21 cellular contexts compared by ENCODE assay signal in the genomic region with DNA sequence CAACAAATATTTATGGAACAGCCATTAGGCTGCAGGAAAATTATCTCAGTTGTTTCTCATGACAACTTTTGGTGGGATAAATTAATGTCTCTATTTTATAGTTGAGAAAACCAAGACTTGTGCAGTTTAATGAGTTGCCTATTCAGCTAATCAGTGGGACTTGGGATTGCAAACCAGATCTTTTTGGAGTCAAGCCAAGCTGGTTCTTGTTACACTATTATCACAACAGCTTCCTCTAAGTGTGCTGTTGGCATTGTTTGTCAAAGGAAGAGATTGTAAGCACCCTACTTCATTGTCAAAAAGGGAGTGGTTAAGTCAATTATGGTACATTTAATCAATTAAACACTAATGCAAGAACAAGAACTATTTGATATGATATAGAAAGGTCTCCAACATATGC.
"Had no signal": no experiment of that assay in that cellular context is flagged by ENCODE, and none has a peak within 500 bp of the region (broad histone marks: within the 10 kb centered on the region; RNA-seq: fewer than 3 reads in every experiment).

No MANE protein-coding gene starts in this region.

- DNase-seq: activated CD4-positive, alpha-beta T cell treated with anti-CD3 and anti-CD28 coated beads, Interleukin-2, amount 50 U/mL, for 1 hour; activated CD8-positive, alpha-beta memory T cell treated with anti-CD3 and anti-CD28 coated beads, Interleukin-2, amount 50 U/mL, for 4 hours; activated naive CD4-positive, alpha-beta T cell treated with anti-CD3 and anti-CD28 coated beads for 36 hours; activated T-cell treated with anti-CD3 and anti-CD28 coated beads, Interleukin-2, amount 50 U/mL, for 4 hours; colonic mucosa; foreskin keratinocyte; hippocampal formation; left cardiac atrium; mesendoderm; naive thymus-derived CD4-positive, alpha-beta T cell; stimulated activated CD4-positive, alpha-beta T cell treated with anti-CD3 and anti-CD28 coated beads, Interleukin-12 subunit alpha, Interleukin-12 subunit beta, amount 100 ng/mL, for 4 hours; stimulated activated CD4-positive, alpha-beta T cell treated with anti-CD3 and anti-CD28 coated beads, Interleukin-1b, Interleukin-23, amount 100 ng/mL, for 48 hours; stimulated activated CD8-positive, alpha-beta memory T cell treated with anti-CD3 and anti-CD28 coated beads, Interleukin-4, amount 100 ng/mL, for 48 hours; stimulated activated naive CD4-positive, alpha-beta T cell; upper lobe of right lung had no signal

- H3K4me1 ChIP-seq: ascending aorta, colonic mucosa, foreskin keratinocyte, right atrium auricular region, upper lobe of right lung had no signal

- H3K9me3 Mint-ChIP-seq: activated T-cell treated with anti-CD3 and anti-CD28 coated beads, Interleukin-2, amount 50 U/mL, for 4 hours had no signal

- H3K9me3 ChIP-seq: ascending aorta, colonic mucosa, right atrium auricular region, upper lobe of right lung had no signal

- H3K36me3 ChIP-seq: ascending aorta, colonic mucosa, neural progenitor cell, right atrium auricular region, upper lobe of right lung had no signal

- ATAC-seq: activated CD4-positive, CD25-positive, alpha-beta regulatory T cell treated with anti-CD3 and anti-CD28 coated beads, Interleukin-2, amount 50 U/mL, for 24 hours; activated T-cell treated with anti-CD3 and anti-CD28 coated beads, Interleukin-2, amount 50 U/mL, for 4 hours; foreskin keratinocyte; left cardiac atrium; naive thymus-derived CD4-positive, alpha-beta T cell; upper lobe of right lung had no signal

- H3K4me1 Mint-ChIP-seq: central memory CD8-positive, alpha-beta T cell; naive thymus-derived CD4-positive, alpha-beta T cell had no signal

- H3K27me3 ChIP-seq: ascending aorta, colonic mucosa, right atrium auricular region, upper lobe of right lung had no signal

- H3K36me3 Mint-ChIP-seq: naive thymus-derived CD4-positive, alpha-beta T cell; neural progenitor cell had no signal

- H3K27ac Mint-ChIP-seq: activated naive CD4-positive, alpha-beta T cell treated with anti-CD3 and anti-CD28 coated beads for 36 hours; naive thymus-derived CD4-positive, alpha-beta T cell; neural progenitor cell; progenitor cell of endocrine pancreas had no signal

- H3K27ac ChIP-seq: ascending aorta, colonic mucosa, foreskin keratinocyte, neural progenitor cell, right atrium auricular region, upper lobe of right lung had no signal

- H3K4me3 Mint-ChIP-seq: activated naive CD4-positive, alpha-beta T cell treated with anti-CD3 and anti-CD28 coated beads for 36 hours; activated T-cell treated with anti-CD3 and anti-CD28 coated beads, Interleukin-2, amount 50 U/mL, for 4 hours; central memory CD8-positive, alpha-beta T cell; naive thymus-derived CD4-positive, alpha-beta T cell; neural progenitor cell had no signal

- H3K4me3 ChIP-seq: ascending aorta, colonic mucosa, neural progenitor cell, right atrium auricular region, upper lobe of right lung had no signal

- H3K27me3 Mint-ChIP-seq: naive thymus-derived CD4-positive, alpha-beta T cell had no signal
